Comparison of ENCODE assay signal across 30 cellular contexts in genomic region chr1:19585507-19585906, GRCh38. TPM values are rescaled to one million over a fixed set of nuclear protein-coding genes. Genes with fewer than 3 reads are reported as not detected.
DNase-seq lines count a peak whose midpoint lies in the region; ATAC-seq, FAIRE-seq and TF ChIP-seq lines count a peak whose summit lies in the region.
"Had no signal": no experiment of that assay in that cellular context is flagged by ENCODE, and none has a peak within 500 bp of the region (broad histone marks: within the 10 kb centered on the region; RNA-seq: fewer than 3 reads in every experiment).

No MANE protein-coding gene starts in this region.

- no TSS peak for BruUV-seq in K562 (replicated peaks; lab: Mats Ljungman, UMichigan)

- H3K9me1 ChIP-seq in K562 (ENCODE audit: control insufficient read depth, insufficient read depth, low read length): no peaks in the 10 kb centered on the region

- H3K9me3 ChIP-seq in K562 (replicated peaks; ENCODE audit: control insufficient read depth, insufficient read depth, low read depth, low read length): peaks cover 3% of the 10 kb centered on the region
- H3K9me3 ChIP-seq: A549; BE2C; BLaER1; BLaER1 treated with 17β-estradiol and CSF1 and Interleukin-3, amounts not matched to agents 10 nM and 100 nM; Caco-2 had no signal

- no peak overlapping the region for H3K4me3 ChIP-seq in K562
- H3K4me3 ChIP-seq: A549; BLaER1; BLaER1 treated with 17β-estradiol and CSF1 and Interleukin-3, amounts not matched to agents 10 nM and 100 nM had no signal

- 40% methylated on average over 1 of the region's 1 CpG for WGBS in K562 (ENCODE audit: insufficient coverage, low coverage, missing lambda C conversion rate)

- H3K4me2 ChIP-seq in K562 (ENCODE audit: insufficient read depth, low read length): no peak overlapping the region
- H3K4me2 ChIP-seq: A549; BLaER1; BLaER1 treated with 17β-estradiol and CSF1 and Interleukin-3, amounts not matched to agents 10 nM and 100 nM had no signal

- no peak for ATAC-seq in K562
- ATAC-seq: A549; CD8-positive, alpha-beta T cell had no signal

- H4K20me1 ChIP-seq in K562 (replicated peaks; ENCODE audit: control insufficient read depth, insufficient read depth, low read length): no peaks in the 10 kb centered on the region
- H4K20me1 ChIP-seq: BLaER1; BLaER1 treated with 17β-estradiol and CSF1 and Interleukin-3, amounts not matched to agents 10 nM and 100 nM had no signal

- TF ChIP-seq EP300 in K562 (IDR thresholded peaks at IDR 0.05; ENCODE audit: low read length): no peak

- no peaks in the 10 kb centered on the region for H3K79me2 ChIP-seq in K562 (ENCODE audit: control insufficient read depth, insufficient read depth, low read length)

- FAIRE-seq in K562 (lab: Jason Lieb, UNC): no peak
- FAIRE-seq: A204.1, A549, D721Med had no signal

- no peak for TF ChIP-seq RAD21 in K562 (CRISPR knock-in tag; conservative IDR thresholded peaks at IDR 0.05 in 1 of 2, IDR thresholded peaks at IDR 0.05 in 1 of 2)

- DNase-seq in K562 (ENCODE audit: extremely low read depth in 1 of 4, low spot score in 3 of 4): no peak
- DNase-seq in activated T-cell treated with anti-CD3 and anti-CD28 coated beads, Interleukin-2, amount 50 U/mL, for 48 hours: no peak
- DNase-seq: 8988T; ACHN; AML-193; BE2C; C1 segment of cervical spinal cord; Caco-2; Calu3; CD4-positive, alpha-beta memory T cell; CD4-positive, alpha-beta T cell; CD4-positive, CD25-positive, alpha-beta regulatory T cell; CD8-positive, alpha-beta memory T cell; CD8-positive, alpha-beta T cell; COR-L47; DMS 273 treated with DMSO at 0.1 percent for 48 hours; DMS153; DMS53; DMS79; DMS79 treated with DMSO at 0.1 percent for 48 hours; DND-41; EL had no signal

- TF ChIP-seq POLR2A in K562 (conservative IDR thresholded peaks at IDR 0.05): no peak

- in situ Hi-C loops in K562 (cut with MboI): no loop called here

- no peak overlapping the region for H2AFZ ChIP-seq in K562 (ENCODE audit: low read depth, low read length)

- intact Hi-C loops in K562 (cut with micrococcal nuclease): no loop called here

- CTCF ChIA-PET in K562 (lab: Yijun Ruan, JAX; ENCODE audit: low intra/inter-chr PET ratio): no interaction called here

- POLR2A ChIA-PET in K562 (lab: Yijun Ruan, JAX): no interaction called here

- H3K4me1 ChIP-seq in K562 (replicated peaks in 1 of 2; ENCODE audit: control insufficient read depth in 2 of 2, insufficient read depth in 2 of 2, low read length in 2 of 2): peaks cover 0 to 2% of the 10 kb centered on the region in 2 experiments; a peak in 1 of 5 replicates
- H3K4me1 ChIP-seq: A549, BE2C, BLaER1, Caco-2 had no signal

- H3K36me3 ChIP-seq in K562 (ENCODE audit: control insufficient read depth, insufficient read depth, low read length): no peaks in the 10 kb centered on the region
- H3K36me3 ChIP-seq: BE2C; BLaER1; BLaER1 treated with 17β-estradiol and CSF1 and Interleukin-3, amounts not matched to agents 10 nM and 100 nM had no signal

- no peak overlapping the region for H3K27ac ChIP-seq in K562 (ENCODE audit: extremely low read depth, low read depth, low read length)
- H3K27ac ChIP-seq: 22Rv1; A549; BLaER1; BLaER1 treated with 17β-estradiol and CSF1 and Interleukin-3, amounts not matched to agents 10 nM and 100 nM; C4-2B had no signal

- no peak for TF ChIP-seq CTCF in K562 (IDR thresholded peaks at IDR 0.05 in 2 of 3, conservative IDR thresholded peaks at IDR 0.05 in 1 of 3; ENCODE audit: insufficient read depth in 2 of 3, low read depth in 1 of 3, low read length in 3 of 3)

- H3K9ac ChIP-seq in K562 (ENCODE audit: insufficient read depth in 1 of 2, low read depth in 2 of 2, low read length in 2 of 2): no peak overlapping the region
- H3K9ac ChIP-seq: BLaER1; BLaER1 treated with 17β-estradiol and CSF1 and Interleukin-3, amounts not matched to agents 10 nM and 100 nM had no signal

- H3K27me3 ChIP-seq in K562 (ENCODE audit: control insufficient read depth in 2 of 2, insufficient read depth in 2 of 2, low read length in 2 of 2): peaks cover 17 to 29% of the 10 kb centered on the region in 2 experiments; a peak in 4 of 5 replicates
- H3K27me3 ChIP-seq: BE2C; BLaER1; BLaER1 treated with 17β-estradiol and CSF1 and Interleukin-3, amounts not matched to agents 10 nM and 100 nM had no signal

TF ChIP-seq in K562, 482 proteins besides CTCF, POLR2A, EP300 and RAD21:
- TF ChIP-seq STAT6 (CRISPR knock-in tag; IDR thresholded peaks at IDR 0.05): no peak
- TF ChIP-seq ZNF316 (IDR thresholded peaks at IDR 0.05): peak; percentile 78
- TF ChIP-seq PHF8 (IDR thresholded peaks at IDR 0.05; ENCODE audit: borderline replicate concordance, low read length): no peak
- no peak for TF ChIP-seq FOXK2 (conservative IDR thresholded peaks at IDR 0.05 in 1 of 2, IDR thresholded peaks at IDR 0.05 in 1 of 2; ENCODE audit: low read depth in 2 of 2)
- TF ChIP-seq TRIM28 (IDR thresholded peaks at IDR 0.05): 0 out of 2 replicates have a peak, but pooled peaks have one; percentile 51

RNA-seq across cellular contexts. Expression of gene NBL1, which starts 58.6 kb away (rescaled TPM):
- 1.2 and 4.9 TPM in 2 replicates for total RNA-seq in K562 (2011; cell fraction: chromatin; rRNA removed; ENCODE audit: low replicate concordance)
- 2.9 and 5.3 TPM in 2 replicates for total RNA-seq in K562 (2011; cell fraction: nucleolus; rRNA removed)
- 2.1 and 4.1 TPM in 2 replicates for total RNA-seq in K562 (2011; cell fraction: nucleoplasm; rRNA removed)
- 2.4 and 4.9 TPM in 2 replicates for total RNA-seq in K562 (2014; rRNA removed)
- total RNA-seq in K562 (2014; rRNA removed; fragmentation: Illumina TruSeq; extraction: Trizol): 0.80 and 0.91 TPM in 2 replicates
- 1.0 and 1.4 TPM in 2 replicates for total RNA-seq in K562 (2015; rRNA removed; fragmentation: Illumina TruSeq; extraction: Trizol)
- 3.4 and 3.7 TPM in 2 replicates for total RNA-seq in K562 (2021)
- polyA plus RNA-seq in K562 (2011; rRNA removed): 3.2 and 4.1 TPM in 2 replicates
- polyA plus RNA-seq in K562 (2011; cell fraction: cytosol; rRNA removed): 2.8 and 8.3 TPM in 2 replicates
- polyA plus RNA-seq in K562 (2011; cell fraction: nucleus; rRNA removed): 1.8 and 3.1 TPM in 2 replicates
- polyA plus RNA-seq in K562 (2012): 1.6 and 1.8 TPM in 2 replicates
- 1.3 and 2.1 TPM in 2 replicates for polyA plus RNA-seq in K562 (2014; fragmentation: Illumina TruSeq; extraction: Trizol)
- polyA plus RNA-seq in K562 (2014; fragmentation: Nextera tagmentation; extraction: Ambion mirVana): under 1 TPM in 1 of 2 experiments, not detected in 1; 0.10 TPM
- 2.2 and 2.8 TPM in 2 replicates for polyA plus RNA-seq in K562 (2014; rRNA removed)
- 2.0 and 2.8 TPM in 2 replicates for polyA minus RNA-seq in K562 (2011; rRNA and poly(A)+ RNA removed)
- polyA minus RNA-seq in K562 (2011; cell fraction: cytosol; rRNA and poly(A)+ RNA removed): 5.2 and 5.6 TPM in 2 replicates
- polyA minus RNA-seq in K562 (2011; cell fraction: nucleus; rRNA and poly(A)+ RNA removed): 0.81 and 2.0 TPM in 2 replicates
- polyA plus RNA-seq: CD14-positive monocyte had no signal
